In the genomic region with DNA sequence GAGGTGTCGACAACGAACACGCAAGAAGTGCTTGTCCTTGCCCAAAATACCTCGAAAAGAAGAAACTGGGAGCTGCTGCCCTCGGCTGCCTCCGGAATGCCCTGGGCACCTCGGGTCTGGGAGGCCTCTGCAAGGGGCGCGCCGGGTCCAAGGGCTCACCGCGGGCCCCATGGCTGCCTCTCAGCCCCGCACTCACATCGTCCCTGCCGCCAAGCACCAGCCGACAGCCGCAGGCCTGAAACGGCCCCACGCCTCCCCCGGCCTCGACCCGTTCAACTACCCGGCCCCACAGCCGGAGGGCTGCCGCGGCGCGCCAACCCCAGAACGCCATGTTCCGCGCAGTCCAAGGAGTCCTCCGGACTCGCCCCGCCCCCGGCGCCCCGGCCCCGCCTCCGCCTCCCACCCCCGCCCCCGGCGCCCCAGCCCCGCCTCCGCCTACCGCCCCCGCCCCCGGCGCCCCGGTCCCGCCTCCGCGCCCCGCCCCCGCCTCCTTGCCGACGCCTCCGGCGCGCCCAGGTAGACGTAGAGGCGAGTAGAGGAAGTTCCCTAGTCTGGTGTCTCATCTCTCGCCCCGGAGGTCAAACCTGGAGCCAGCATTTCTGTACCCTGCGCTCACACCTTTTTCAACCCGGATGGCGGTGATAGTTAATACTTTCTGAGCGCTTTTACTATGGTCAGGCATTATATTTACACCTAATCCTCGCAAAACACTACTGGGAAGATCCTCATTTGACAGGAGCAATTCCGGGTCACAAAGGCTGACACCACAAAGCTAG, we compare ENCODE assay signal across 8 cellular contexts. TPM values are rescaled to one million over a fixed set of nuclear protein-coding genes. Genes with fewer than 3 reads are reported as not detected.
DNase-seq lines count a peak whose midpoint lies in the region; ATAC-seq, FAIRE-seq and TF ChIP-seq lines count a peak whose summit lies in the region.

Gene SIRT3, minus strand, starts transcription at position 345 of the 776 bp plus-strand sequence. Its CDS starts 14 bp downstream, at position 331.

- peak within 1 kb of the TSS; percentile 100 for H3K27ac Mint-ChIP-seq in WTC11
- peak within 1 kb of the TSS; percentile 97 to 100 (median 100) for H3K27ac Mint-ChIP-seq in immature natural killer cell

- H3K4me1 ChIP-seq in ACC112 (ENCODE audit: control insufficient read depth, insufficient read depth, low read length, unreplicated experiment) (peaks cover 13% of the 10 kb centered on the region), spleen (peaks cover 21 to 54% (median 38%) of the 10 kb centered on the region in 6 donors)

- H3K27ac ChIP-seq in ACC112 (ENCODE audit: low read depth, low read length): peak within 1 kb of the TSS; percentile 92
- H3K27ac ChIP-seq in spleen: peak within 1 kb of the TSS; percentile 85 to 99 (median 97)

- peaks cover 11% of the 10 kb centered on the region for H3K36me3 Mint-ChIP-seq in WTC11
- H3K36me3 Mint-ChIP-seq in immature natural killer cell: peaks cover 0 to 5% (median 3%) of the 10 kb centered on the region in 3 donors

- peak in 1 of 3 donors; percentile 70 for TF ChIP-seq POLR2A in spleen (IDR thresholded peaks at IDR 0.05)

- intact Hi-C loops in spleen (cut with DNase I; ENCODE audit: low total_unique reads): no loop called here

- DNase-seq in NCI-H2171 treated with DMSO at 0.1 percent for 48 hours (lab: John Stamatoyannopoulos, UW): peak; percentile 74
- DNase-seq in WTC11 (ENCODE audit: low spot score): peak; percentile 81
- DNase-seq in bronchial epithelial cell (ENCODE audit: low read depth): peak; percentile 71
- DNase-seq in immature natural killer cell: peak; percentile 87 to 91 (median 90)
- DNase-seq in spleen: peak; percentile 96

- H3K79me2 ChIP-seq in ACC112 (ENCODE audit: control insufficient read depth, insufficient read depth, low read length, unreplicated experiment): peaks cover 52% of the 10 kb centered on the region

- FAIRE-seq in bronchial epithelial cell (lab: Jason Lieb, UNC): no peak

- H3K4me3 ChIP-seq in ACC112 (ENCODE audit: low read depth, low read length): peak within 1 kb of the TSS; percentile 92
- H3K4me3 ChIP-seq in bronchial epithelial cell (ENCODE audit: low read depth, low read length): peak within 1 kb of the TSS; percentile 95
- H3K4me3 ChIP-seq in spleen: peak within 1 kb of the TSS; percentile 71 to 99 (median 92)

- no peaks in the 10 kb centered on the region for H3K9me3 ChIP-seq in spleen

- peak; percentile 59 for ATAC-seq in GM18861 (IDR thresholded peaks at IDR 0.05; ENCODE audit: unreplicated experiment)
- ATAC-seq in HG03066 (IDR thresholded peaks at IDR 0.05; ENCODE audit: low read depth, unreplicated experiment): peak; percentile 59
- ATAC-seq in WTC11: peak; percentile 92

- H3K27me3 ChIP-seq in ACC112 (ENCODE audit: insufficient read depth, low read length) (no peaks in the 10 kb centered on the region), bronchial epithelial cell (ENCODE audit: control insufficient read depth, insufficient read depth, low read length) (no peaks in the 10 kb centered on the region), spleen (replicated peaks in 1 of 7) (no peaks in the 10 kb centered on the region)

- H2AFZ ChIP-seq in ACC112 (ENCODE audit: low read length, unreplicated experiment): peak within 1 kb of the TSS; percentile 96

- H3K36me3 ChIP-seq in ACC112 (ENCODE audit: insufficient read depth, low read length) (0 out of 2 replicates have a peak, but pooled peaks cover 5% of the 10 kb centered on the region), bronchial epithelial cell (ENCODE audit: control insufficient read depth, insufficient read depth, low read length) (peaks cover 1% of the 10 kb centered on the region), spleen (peaks cover 0 to 36% (median 18%) of the 10 kb centered on the region in 6 donors)

- WGBS in spleen, 5 donors: 0 to 1% (median 1%) methylated on average over 20 to 69 of the region's 69 CpGs

- H3K9me3 Mint-ChIP-seq in WTC11 (no peaks in the 10 kb centered on the region), immature natural killer cell (no peaks in the 10 kb centered on the region)

- H3K4me3 Mint-ChIP-seq in WTC11 (peak within 1 kb of the TSS; percentile 96), immature natural killer cell (peak within 1 kb of the TSS; percentile 91 to 99 (median 99))

- H3K4me1 Mint-ChIP-seq in WTC11 (peaks cover 15% of the 10 kb centered on the region), immature natural killer cell (peaks cover 33 to 44% of the 10 kb centered on the region in 2 donors)

- TF ChIP-seq CTCF in WTC11 (IDR thresholded peaks at IDR 0.05) (no peak), bronchial epithelial cell (IDR thresholded peaks at IDR 0.05; ENCODE audit: insufficient read depth, low read length, severe bottlenecking) (peak; percentile 3), spleen (IDR thresholded peaks at IDR 0.05 in 8 of 11, conservative IDR thresholded peaks at IDR 0.05 in 3 of 11) (peak in 9 of 11 experiments; percentile 24 to 67 (median 46))

- H3K27me3 Mint-ChIP-seq in WTC11 (ENCODE audit: low read depth): no peaks in the 10 kb centered on the region
- H3K27me3 Mint-ChIP-seq in immature natural killer cell (ENCODE audit: low read depth in 3 of 3): peaks cover 15 to 20% (median 15%) of the 10 kb centered on the region in 3 donors

- CTCF ChIA-PET in WTC11 (lab: Charles Lee): interaction anchor here (2.6 kb wide), 1 partner anchor 14 kb away, joined by 12 read pairs; no protein-coding TSS in a partner anchor

- POLR2A ChIA-PET in WTC11 (lab: Charles Lee): no interaction called here

TF ChIP-seq in WTC11, 78 proteins besides CTCF, POLR2A, EP300 and RAD21 (continues in another document):
- TF ChIP-seq, protein P1, sequence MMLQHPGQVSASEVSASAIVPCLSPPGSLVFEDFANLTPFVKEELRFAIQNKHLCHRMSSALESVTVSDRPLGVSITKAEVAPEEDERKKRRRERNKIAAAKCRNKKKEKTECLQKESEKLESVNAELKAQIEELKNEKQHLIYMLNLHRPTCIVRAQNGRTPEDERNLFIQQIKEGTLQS (CRISPR knock-in tag; conservative IDR thresholded peaks at IDR 0.05): no peak
- TF ChIP-seq, protein P2, sequence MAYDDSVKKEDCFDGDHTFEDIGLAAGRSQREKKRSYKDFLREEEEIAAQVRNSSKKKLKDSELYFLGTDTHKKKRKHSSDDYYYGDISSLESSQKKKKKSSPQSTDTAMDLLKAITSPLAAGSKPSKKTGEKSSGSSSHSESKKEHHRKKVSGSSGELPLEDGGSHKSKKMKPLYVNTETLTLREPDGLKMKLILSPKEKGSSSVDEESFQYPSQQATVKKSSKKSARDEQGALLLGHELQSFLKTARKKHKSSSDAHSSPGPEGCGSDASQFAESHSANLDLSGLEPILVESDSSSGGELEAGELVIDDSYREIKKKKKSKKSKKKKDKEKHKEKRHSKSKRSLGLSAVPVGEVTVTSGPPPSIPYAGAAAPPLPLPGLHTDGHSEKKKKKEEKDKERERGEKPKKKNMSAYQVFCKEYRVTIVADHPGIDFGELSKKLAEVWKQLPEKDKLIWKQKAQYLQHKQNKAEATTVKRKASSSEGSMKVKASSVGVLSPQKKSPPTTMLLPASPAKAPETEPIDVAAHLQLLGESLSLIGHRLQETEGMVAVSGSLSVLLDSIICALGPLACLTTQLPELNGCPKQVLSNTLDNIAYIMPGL (CRISPR knock-in tag; IDR thresholded peaks at IDR 0.05): peak; percentile 40; the same call in 1 of the 2 replicates
- TF ChIP-seq KAT7 (CRISPR knock-in tag; IDR thresholded peaks at IDR 0.05; ENCODE audit: borderline replicate concordance) (no peak), MYBL2 (CRISPR knock-in tag; IDR thresholded peaks at IDR 0.05) (peak; percentile 75; the same call in 1 of the 2 replicates), E2F5 (CRISPR knock-in tag; IDR thresholded peaks at IDR 0.05) (0 out of 2 replicates have a peak, but pooled peaks have one; percentile 12), FOXP1 (CRISPR knock-in tag; IDR thresholded peaks at IDR 0.05; ENCODE audit: borderline replicate concordance) (peak; percentile 78; the same call in 1 of the 2 replicates), GTF2I (CRISPR knock-in tag; conservative IDR thresholded peaks at IDR 0.05) (no peak), FOXK1 (CRISPR knock-in tag; IDR thresholded peaks at IDR 0.05) (0 out of 2 replicates have a peak, but pooled peaks have one; percentile 39), NFE2L1 (CRISPR knock-in tag; IDR thresholded peaks at IDR 0.05) (peak; percentile 49; the same call in 1 of the 2 replicates)
- TF ChIP-seq, protein P3, sequence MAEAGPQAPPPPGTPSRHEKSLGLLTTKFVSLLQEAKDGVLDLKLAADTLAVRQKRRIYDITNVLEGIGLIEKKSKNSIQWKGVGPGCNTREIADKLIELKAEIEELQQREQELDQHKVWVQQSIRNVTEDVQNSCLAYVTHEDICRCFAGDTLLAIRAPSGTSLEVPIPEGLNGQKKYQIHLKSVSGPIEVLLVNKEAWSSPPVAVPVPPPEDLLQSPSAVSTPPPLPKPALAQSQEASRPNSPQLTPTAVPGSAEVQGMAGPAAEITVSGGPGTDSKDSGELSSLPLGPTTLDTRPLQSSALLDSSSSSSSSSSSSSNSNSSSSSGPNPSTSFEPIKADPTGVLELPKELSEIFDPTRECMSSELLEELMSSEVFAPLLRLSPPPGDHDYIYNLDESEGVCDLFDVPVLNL (CRISPR knock-in tag; IDR thresholded peaks at IDR 0.05; ENCODE audit: borderline replicate concordance, low read depth): peak; percentile 43; the same call in 1 of the 2 replicates

RNA-seq across cellular contexts. Expression of gene SIRT3, which starts in this region (rescaled TPM):
- total RNA-seq in WTC11 (2021) (19.2 to 21.0 TPM (median 20.5 TPM) in 3 replicates), bronchial epithelial cell (7.9 and 9.9 TPM in 2 replicates), spleen (10 to 100 TPM; 11.9 to 28.8 (median 16.6) TPM)
- polyA plus RNA-seq in immature natural killer cell (10 to 100 TPM in 1 of 3 donors, 1 to 10 TPM in 2; 6.7 to 11.1 (median 7.4) TPM), spleen (10 to 100 TPM; 17.8 to 24.0 (median 22.0) TPM)

Comparison
In these comparisons a context has a peak if more than half of its experiments do, and no peak if none do; other contexts are left out.
1. Peak in every context shown above with its lines: DNase-seq, ATAC-seq, H3K4me3 ChIP-seq and H3K27ac ChIP-seq.